In the genomic region with DNA sequence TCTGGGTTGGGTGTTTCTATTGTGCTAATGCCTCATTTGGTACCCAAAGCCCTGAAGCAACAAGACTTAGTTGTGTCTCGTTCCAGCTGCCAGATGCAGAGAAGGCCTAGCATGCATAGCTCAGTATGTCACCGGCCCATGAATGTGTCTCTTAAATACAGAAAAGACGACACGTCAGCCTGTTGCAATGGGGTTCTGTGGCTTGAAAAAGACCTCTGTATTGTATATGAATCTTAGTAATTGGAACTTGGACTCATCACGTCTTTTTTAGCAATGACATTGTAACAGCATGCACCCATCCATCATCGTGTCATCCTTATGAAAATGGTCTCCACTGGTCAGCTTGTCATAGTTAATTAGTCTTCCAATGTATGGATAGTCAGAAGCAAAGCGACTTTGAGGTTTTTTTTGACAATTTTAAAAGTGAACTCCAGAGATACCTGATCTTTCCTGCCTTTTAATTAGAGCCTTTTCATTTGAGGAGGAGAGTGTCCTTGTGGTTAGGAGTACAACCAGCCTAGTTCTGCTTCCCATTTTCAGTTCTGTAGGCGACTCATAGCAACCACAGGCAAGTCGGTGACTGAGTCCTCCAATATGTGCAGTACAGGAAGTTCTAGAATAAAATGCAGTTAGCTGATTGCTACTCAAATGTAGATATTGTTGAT, we compare ENCODE assay signal across 9 cellular contexts.
DNase-seq lines count a peak whose midpoint lies in the region; ATAC-seq, FAIRE-seq and TF ChIP-seq lines count a peak whose summit lies in the region.
"Had no signal": no experiment of that assay in that cellular context is flagged by ENCODE, and none has a peak within 500 bp of the region (broad histone marks: within the 10 kb centered on the region; RNA-seq: fewer than 3 reads in every experiment).

No MANE protein-coding gene starts in this region.

- no peak overlapping the region for H2AFZ ChIP-seq in DND-41 (ENCODE audit: low read depth, low read length)
- H2AFZ ChIP-seq in GM12878 (ENCODE audit: control insufficient read depth, low read depth, low read length): no peak overlapping the region; the same call in 1 of the 2 replicates

- FAIRE-seq in GM12878 (lab: Jason Lieb, UNC): peak; percentile 89

- CTCF ChIA-PET in GM12878 (lab: Yijun Ruan, JAX): interaction anchor here (0.6 to 2.4 kb wide), 8 partner anchors 22 to 610 kb away, joined by 3 to 7 read pairs (median 4); a partner anchor contains a TSS

- H3K4me1 ChIP-seq in DND-41 (ENCODE audit: insufficient read depth, low read length): peaks cover 10% of the 10 kb centered on the region
- H3K4me1 ChIP-seq in GM12878 (ENCODE audit: control insufficient read depth, insufficient read depth, low read length): peaks cover 41% of the 10 kb centered on the region
- H3K4me1 ChIP-seq in suprapubic skin: peaks cover 9% of the 10 kb centered on the region
- H3K4me1 ChIP-seq: thyroid gland had no signal

- no peak for TF ChIP-seq CTCF in DND-41 (IDR thresholded peaks at IDR 0.05; ENCODE audit: borderline replicate concordance, extremely low read depth, low read length, poor library complexity, severe bottlenecking)
- no peak for TF ChIP-seq CTCF in GM12878 (IDR thresholded peaks at IDR 0.05 in 2 of 3, conservative IDR thresholded peaks at IDR 0.05 in 1 of 3; ENCODE audit: control insufficient read depth in 2 of 3, extremely low read depth in 1 of 3, insufficient read depth in 1 of 3, low read depth in 3 of 3, low read length in 3 of 3)
- no peak for TF ChIP-seq CTCF in suprapubic skin (IDR thresholded peaks at IDR 0.05)

- no peaks in the 10 kb centered on the region for H3K27me3 ChIP-seq in DND-41 (ENCODE audit: insufficient read depth, low read length, poor library complexity)
- H3K27me3 ChIP-seq in GM12878 (replicated peaks in 1 of 2; ENCODE audit: control insufficient read depth in 2 of 2, insufficient read depth in 2 of 2, low read length in 1 of 2): no peaks in the 10 kb centered on the region
- H3K27me3 ChIP-seq in suprapubic skin: no peaks in the 10 kb centered on the region
- H3K27me3 ChIP-seq: thyroid gland had no signal

- intact Hi-C loops in GM12878 (cut with micrococcal nuclease; ENCODE audit: unreplicated experiment): loop anchor here (1.0 to 5.0 kb wide), 7 partner anchors 88 to 665 kb away; a partner anchor contains a TSS

- RAD21 ChIA-PET in GM12878 (lab: Charles Lee; ENCODE audit: unreplicated experiment): interaction anchor here (0.6 to 2.1 kb wide), 14 partner anchors 12 to 480 kb away, joined by 3 to 11 read pairs (median 4); no protein-coding TSS in a partner anchor

- H3K27ac ChIP-seq in DND-41 (ENCODE audit: low read length) (no peak overlapping the region), GM12878 (ENCODE audit: control insufficient read depth, insufficient read depth) (peak overlapping the region; percentile 80), suprapubic skin (no peak overlapping the region)
- H3K27ac ChIP-seq: thyroid gland had no signal

- H3K36me3 ChIP-seq in DND-41 (ENCODE audit: insufficient read depth, low read length) (no peaks in the 10 kb centered on the region), GM12878 (ENCODE audit: control insufficient read depth in 2 of 2, insufficient read depth in 2 of 2, low read length in 1 of 2) (no peaks in the 10 kb centered on the region), suprapubic skin (no peaks in the 10 kb centered on the region)
- H3K36me3 ChIP-seq: thyroid gland had no signal

- WGBS in GM12878 (ENCODE audit: insufficient coverage, insufficient replicate concordance, low lambda C conversion rate, missing lambda C conversion rate): 26% methylated on average over 9 of the region's 9 CpGs
- 74% methylated on average over 9 of the region's 9 CpGs for WGBS in suprapubic skin

- SMC1A ChIA-PET in GM12878 (lab: Charles Lee; ENCODE audit: uncharacterized antibody, unreplicated experiment): interaction anchor here (0.6 to 3.1 kb wide), 17 partner anchors 8 to 481 kb away, joined by 3 to 23 read pairs (median 3); no protein-coding TSS in a partner anchor

- H3K4me2 ChIP-seq in DND-41 (ENCODE audit: insufficient read depth, low read length) (no peak overlapping the region), GM12878 (ENCODE audit: control insufficient read depth, insufficient read depth) (peak overlapping the region; percentile 70)

- POLR2A ChIA-PET in GM12878 (lab: Charles Lee): interaction anchor here (1.3 to 1.5 kb wide), 2 partner anchors 13 to 94 kb away, joined by 3 read pairs; no protein-coding TSS in a partner anchor

- H3K9me3 ChIP-seq in DND-41 (ENCODE audit: insufficient read depth, low read length, severe bottlenecking): no peaks in the 10 kb centered on the region
- no peaks in the 10 kb centered on the region; the same call in 2 of the 3 replicates for H3K9me3 ChIP-seq in GM12878 (replicated peaks; ENCODE audit: control insufficient read depth, insufficient read depth, low read length)
- no peaks in the 10 kb centered on the region for H3K9me3 ChIP-seq in suprapubic skin
- H3K9me3 ChIP-seq: thyroid gland had no signal

- H3K9ac ChIP-seq in DND-41 (ENCODE audit: low read depth, low read length): no peak overlapping the region
- H3K9ac ChIP-seq in GM12878 (ENCODE audit: control insufficient read depth, insufficient read depth, low read length): no peak overlapping the region

- H3K4me3 ChIP-seq in DND-41 (ENCODE audit: low read depth in 1 of 2, low read length in 2 of 2) (no peak overlapping the region), GM12878 (no peak overlapping the region), suprapubic skin (no peak overlapping the region)
- H3K4me3 ChIP-seq: thyroid gland had no signal

- DNase-seq in DND-41 (peak; percentile 15), GM12878 (ENCODE audit: low read depth, low spot score) (peak; percentile 87), suprapubic skin (ENCODE audit: low spot score in 2 of 2) (no peak), SHP77 treated with DMSO at 0.1 percent for 48 hours (lab: John Stamatoyannopoulos, UW) (no peak)
- no peak for DNase-seq in activated T-cell treated with anti-CD3 and anti-CD28 coated beads, Interleukin-2, amount 50 U/mL, for 48 hours
- no peak for DNase-seq in activated CD4-positive, CD25-positive, alpha-beta regulatory T cell treated with anti-CD3 and anti-CD28 coated beads, Interleukin-2, amount 50 U/mL, for 72 hours
- DNase-seq: thyroid gland had no signal

- H3K79me2 ChIP-seq in DND-41 (ENCODE audit: insufficient read depth, low read length) (no peaks in the 10 kb centered on the region), GM12878 (ENCODE audit: control insufficient read depth, insufficient read depth, low read length) (no peaks in the 10 kb centered on the region)

- H4K20me1 ChIP-seq in DND-41 (ENCODE audit: insufficient read depth, low read length) (no peaks in the 10 kb centered on the region), GM12878 (ENCODE audit: control insufficient read depth, insufficient read depth) (no peaks in the 10 kb centered on the region)

- TF ChIP-seq EP300 in GM12878 (IDR thresholded peaks at IDR 0.05; ENCODE audit: borderline replicate concordance in 1 of 2, control insufficient read depth in 1 of 2, low read depth in 2 of 2, low read length in 2 of 2) (peak; percentile 55 to 85; a peak in 1 of 4 replicates), suprapubic skin (IDR thresholded peaks at IDR 0.05) (no peak)

- peak; percentile 82 for ATAC-seq in DND-41 (ENCODE audit: insufficient read depth, low read depth)
- peak; percentile 55 for ATAC-seq in GM19463 (IDR thresholded peaks at IDR 0.05; ENCODE audit: unreplicated experiment)
- ATAC-seq in HG03378 (IDR thresholded peaks at IDR 0.05; ENCODE audit: unreplicated experiment): peak; percentile 65
- ATAC-seq in GM12878: peak; percentile 82

- BruUV-seq in GM12878 (replicated peaks; lab: Mats Ljungman, UMichigan): no TSS peak

- in situ Hi-C loops in GM12878 (cut with MboI): no loop called here

- TF ChIP-seq POLR2A in GM12878 (IDR thresholded peaks at IDR 0.05; ENCODE audit: low read depth, low read length) (no peak), suprapubic skin (IDR thresholded peaks at IDR 0.05) (no peak)

- TF ChIP-seq RAD21 in GM12878 (IDR thresholded peaks at IDR 0.05; ENCODE audit: insufficient read depth, low read depth, low read length): no peak

TF ChIP-seq in GM12878, 131 proteins besides CTCF, POLR2A, EP300 and RAD21 (continues in another document):
- TF ChIP-seq, protein P1, sequence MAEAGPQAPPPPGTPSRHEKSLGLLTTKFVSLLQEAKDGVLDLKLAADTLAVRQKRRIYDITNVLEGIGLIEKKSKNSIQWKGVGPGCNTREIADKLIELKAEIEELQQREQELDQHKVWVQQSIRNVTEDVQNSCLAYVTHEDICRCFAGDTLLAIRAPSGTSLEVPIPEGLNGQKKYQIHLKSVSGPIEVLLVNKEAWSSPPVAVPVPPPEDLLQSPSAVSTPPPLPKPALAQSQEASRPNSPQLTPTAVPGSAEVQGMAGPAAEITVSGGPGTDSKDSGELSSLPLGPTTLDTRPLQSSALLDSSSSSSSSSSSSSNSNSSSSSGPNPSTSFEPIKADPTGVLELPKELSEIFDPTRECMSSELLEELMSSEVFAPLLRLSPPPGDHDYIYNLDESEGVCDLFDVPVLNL (IDR thresholded peaks at IDR 0.05; ENCODE audit: low read depth, low read length): no peak
- TF ChIP-seq, protein P2, sequence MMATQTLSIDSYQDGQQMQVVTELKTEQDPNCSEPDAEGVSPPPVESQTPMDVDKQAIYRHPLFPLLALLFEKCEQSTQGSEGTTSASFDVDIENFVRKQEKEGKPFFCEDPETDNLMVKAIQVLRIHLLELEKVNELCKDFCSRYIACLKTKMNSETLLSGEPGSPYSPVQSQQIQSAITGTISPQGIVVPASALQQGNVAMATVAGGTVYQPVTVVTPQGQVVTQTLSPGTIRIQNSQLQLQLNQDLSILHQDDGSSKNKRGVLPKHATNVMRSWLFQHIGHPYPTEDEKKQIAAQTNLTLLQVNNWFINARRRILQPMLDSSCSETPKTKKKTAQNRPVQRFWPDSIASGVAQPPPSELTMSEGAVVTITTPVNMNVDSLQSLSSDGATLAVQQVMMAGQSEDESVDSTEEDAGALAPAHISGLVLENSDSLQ (IDR thresholded peaks at IDR 0.05): peak; percentile 89
- TF ChIP-seq, protein P3, sequence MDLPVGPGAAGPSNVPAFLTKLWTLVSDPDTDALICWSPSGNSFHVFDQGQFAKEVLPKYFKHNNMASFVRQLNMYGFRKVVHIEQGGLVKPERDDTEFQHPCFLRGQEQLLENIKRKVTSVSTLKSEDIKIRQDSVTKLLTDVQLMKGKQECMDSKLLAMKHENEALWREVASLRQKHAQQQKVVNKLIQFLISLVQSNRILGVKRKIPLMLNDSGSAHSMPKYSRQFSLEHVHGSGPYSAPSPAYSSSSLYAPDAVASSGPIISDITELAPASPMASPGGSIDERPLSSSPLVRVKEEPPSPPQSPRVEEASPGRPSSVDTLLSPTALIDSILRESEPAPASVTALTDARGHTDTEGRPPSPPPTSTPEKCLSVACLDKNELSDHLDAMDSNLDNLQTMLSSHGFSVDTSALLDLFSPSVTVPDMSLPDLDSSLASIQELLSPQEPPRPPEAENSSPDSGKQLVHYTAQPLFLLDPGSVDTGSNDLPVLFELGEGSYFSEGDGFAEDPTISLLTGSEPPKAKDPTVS (IDR thresholded peaks at IDR 0.05; ENCODE audit: low read depth, low read length): no peak
- no peak for TF ChIP-seq HDAC2 (IDR thresholded peaks at IDR 0.05)
- 0 out of 2 replicates have a peak, but pooled peaks have one; percentile 17 for TF ChIP-seq NR2F1 (conservative IDR thresholded peaks at IDR 0.05)

Comparison
In these comparisons a context has a peak if more than half of its experiments do, and no peak if none do; other contexts are left out.
1. DNase-seq: peak in DND-41 (single experiment) and GM12878 (single experiment); none in activated T-cell treated with anti-CD3 and anti-CD28 coated beads, Interleukin-2, amount 50 U/mL, for 48 hours (0 of 2), suprapubic skin (0 of 2), activated CD4-positive, CD25-positive, alpha-beta regulatory T cell treated with anti-CD3 and anti-CD28 coated beads, Interleukin-2, amount 50 U/mL, for 72 hours (single experiment) and SHP77 treated with DMSO at 0.1 percent for 48 hours (single experiment).
2. Peak in every context shown above with its lines, with median percentiles within 50 percentile points of each other: ATAC-seq.